Comparison of ENCODE assay signal across 1 cellular context in the genomic region with DNA sequence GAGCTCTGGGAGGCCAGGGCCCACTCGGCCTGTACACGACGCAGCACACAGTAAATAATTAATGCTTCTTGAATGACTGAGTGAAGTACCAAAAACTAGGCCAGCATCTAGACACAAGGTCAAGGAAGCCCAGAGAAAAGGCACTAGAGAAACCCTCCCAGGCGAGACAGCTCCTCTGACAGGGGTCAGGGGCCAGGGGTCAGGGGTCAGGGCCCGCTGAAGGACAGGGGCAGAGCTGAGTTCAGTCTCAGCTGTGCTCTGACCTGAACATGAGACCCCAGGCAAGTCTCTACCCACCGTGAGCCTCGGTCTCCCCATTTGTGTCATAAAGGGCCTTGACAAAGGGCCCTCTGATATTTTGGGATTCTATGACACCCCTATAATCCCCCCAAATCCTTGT.
A peak's percentile ranks its signal among the peaks of the same experiment; 100 is the strongest.
TF ChIP-seq lines count a peak whose summit lies in the region.

No MANE protein-coding gene starts in this region.

TF ChIP-seq in K562, 482 proteins besides CTCF, POLR2A, EP300 and RAD21:
- no peak for TF ChIP-seq CHD4 (IDR thresholded peaks at IDR 0.05; ENCODE audit: insufficient read depth, insufficient replicate concordance, low read depth, low read length, poor library complexity, severe bottlenecking)
- no peak for TF ChIP-seq ZNF584 (CRISPR knock-in tag; IDR thresholded peaks at IDR 0.05; ENCODE audit: low read depth)
- peak; percentile 71 for TF ChIP-seq NR2C2 (CRISPR knock-in tag; IDR thresholded peaks at IDR 0.05)
- TF ChIP-seq NR2C2 (tag; IDR thresholded peaks at IDR 0.05), result peak; percentile 84
- no peak for TF ChIP-seq ZNF407 (IDR thresholded peaks at IDR 0.05; ENCODE audit: low read depth)
- TF ChIP-seq NR2C1 (IDR thresholded peaks at IDR 0.05), result peak; percentile 88
- TF ChIP-seq NR2C1 (tag; IDR thresholded peaks at IDR 0.05), result peak; percentile 89
- TF ChIP-seq, protein P1, sequence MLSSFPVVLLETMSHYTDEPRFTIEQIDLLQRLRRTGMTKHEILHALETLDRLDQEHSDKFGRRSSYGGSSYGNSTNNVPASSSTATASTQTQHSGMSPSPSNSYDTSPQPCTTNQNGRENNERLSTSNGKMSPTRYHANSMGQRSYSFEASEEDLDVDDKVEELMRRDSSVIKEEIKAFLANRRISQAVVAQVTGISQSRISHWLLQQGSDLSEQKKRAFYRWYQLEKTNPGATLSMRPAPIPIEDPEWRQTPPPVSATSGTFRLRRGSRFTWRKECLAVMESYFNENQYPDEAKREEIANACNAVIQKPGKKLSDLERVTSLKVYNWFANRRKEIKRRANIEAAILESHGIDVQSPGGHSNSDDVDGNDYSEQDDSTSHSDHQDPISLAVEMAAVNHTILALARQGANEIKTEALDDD (IDR thresholded peaks at IDR 0.05), result no peak
- TF ChIP-seq MCM5 (IDR thresholded peaks at IDR 0.05; ENCODE audit: low read depth), result no peak
- no peak for TF ChIP-seq GATAD2B (IDR thresholded peaks at IDR 0.05; ENCODE audit: borderline replicate concordance)
- TF ChIP-seq PURB (CRISPR knock-in tag; IDR thresholded peaks at IDR 0.05; ENCODE audit: low read depth), result no peak
TF ChIP-seq in K562: peak in this region for 2.
